In the genomic region with DNA sequence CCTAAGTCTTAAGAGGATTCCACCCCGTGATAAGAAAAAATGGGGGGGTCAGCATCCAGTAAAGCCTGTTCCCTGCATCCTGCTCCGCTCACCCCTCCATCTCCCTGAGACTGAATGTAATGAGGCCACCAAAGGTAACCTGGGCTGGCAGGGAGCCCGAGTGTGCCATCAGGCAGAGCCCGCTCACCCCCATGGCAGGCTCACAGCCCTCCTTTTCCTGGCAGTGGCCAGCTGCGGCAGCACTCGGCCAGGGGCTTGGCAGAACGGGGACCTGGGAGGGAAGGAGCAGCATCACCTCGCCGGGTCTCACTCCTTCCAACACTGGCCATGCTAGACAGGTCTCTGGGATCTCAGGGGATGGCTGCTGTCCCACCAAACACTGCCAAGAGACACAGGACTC, we compare ENCODE assay signal across 18 cellular contexts.
DNase-seq lines count a peak whose midpoint lies in the region; ATAC-seq and TF ChIP-seq lines count a peak whose summit lies in the region.
"Had no signal": no experiment of that assay in that cellular context is flagged by ENCODE, and none has a peak within 500 bp of the region (broad histone marks: within the 10 kb centered on the region; RNA-seq: fewer than 3 reads in every experiment).

No MANE protein-coding gene starts in this region.

- H3K4me3 ChIP-seq in heart right ventricle (peak overlapping the region in 1 of 10 donors; percentile 2), right cardiac atrium (ENCODE audit: low read length) (no peak overlapping the region), gastrocnemius medialis (no peak overlapping the region)
- H3K4me3 ChIP-seq: colonic mucosa, left lung had no signal

- peak in 1 of 8 donors; percentile 7 for ATAC-seq in heart right ventricle
- no peak for ATAC-seq in right cardiac atrium
- ATAC-seq in gastrocnemius medialis, result no peak
- ATAC-seq in GM19452 (IDR thresholded peaks at IDR 0.05; ENCODE audit: unreplicated experiment), result no peak
- ATAC-seq: activated CD8-positive, alpha-beta T cell treated with anti-CD3 and anti-CD28 coated beads for 36 hours had no signal

- WGBS in heart right ventricle, 2 donors, result 72 to 81% methylated on average over 9 of the region's 9 CpGs
- 68% methylated on average over 9 of the region's 9 CpGs for WGBS in right cardiac atrium

- H3K9me3 ChIP-seq in heart right ventricle (no peaks in the 10 kb centered on the region), right cardiac atrium (ENCODE audit: control insufficient read depth, low read length) (no peaks in the 10 kb centered on the region), gastrocnemius medialis (no peaks in the 10 kb centered on the region)
- H3K9me3 ChIP-seq: colonic mucosa, left lung had no signal

- DNase-seq in heart right ventricle (no peak), cardiac septum (ENCODE audit: low spot score) (no peak), right cardiac atrium (peak in 2 of 3 donors; percentile 70 to 72), gastrocnemius medialis (no peak), hepatic stellate cell (ENCODE audit: low spot score) (no peak), activated gamma-delta T cell treated with Interleukin-2 at 50 U/mL for 16 hours (no peak), anterior cingulate cortex (lab: John Stamatoyannopoulos, UW) (no peak)
- DNase-seq: activated CD8-positive, alpha-beta T cell treated with anti-CD3 and anti-CD28 coated beads for 36 hours; CD8-positive, alpha-beta memory T cell; colonic mucosa; naive B cell; NCI-H1105 treated with DMSO at 0.1 percent for 48 hours; RPMI8226; SW 1271 had no signal

- TF ChIP-seq CTCF in heart right ventricle (IDR thresholded peaks at IDR 0.05) (no peak), gastrocnemius medialis (IDR thresholded peaks at IDR 0.05 in 4 of 5, conservative IDR thresholded peaks at IDR 0.05 in 1 of 5) (no peak)

- H3K36me3 ChIP-seq in heart right ventricle (peaks cover 0 to 20% (median 3%) of the 10 kb centered on the region in 9 donors), gastrocnemius medialis (no peaks in the 10 kb centered on the region)
- H3K36me3 ChIP-seq: colonic mucosa had no signal

- TF ChIP-seq POLR2A in gastrocnemius medialis (IDR thresholded peaks at IDR 0.05), result no peak

- H3K27ac ChIP-seq in heart right ventricle, result peak overlapping the region in 9 of 10 donors; percentile 77 to 92 (median 80)
- H3K27ac ChIP-seq in right cardiac atrium (ENCODE audit: low read length), result peak overlapping the region; percentile 86
- H3K27ac ChIP-seq in gastrocnemius medialis, result peak overlapping the region; percentile 53 to 86 (median 75)
- H3K27ac ChIP-seq: KMS-11 had no signal

- in situ Hi-C loops in gastrocnemius medialis (cut with MboI; ENCODE audit: low sequenced_read_pairs in 4 of 4), result no loop called here

- peaks cover 20 to 48% (median 37%) of the 10 kb centered on the region in 9 donors for H3K4me1 ChIP-seq in heart right ventricle
- H3K4me1 ChIP-seq in right cardiac atrium (ENCODE audit: control insufficient read depth, insufficient read depth, low read length), result peaks cover 22% of the 10 kb centered on the region
- peaks cover 27 to 58% of the 10 kb centered on the region in 2 donors for H3K4me1 ChIP-seq in gastrocnemius medialis
- H3K4me1 ChIP-seq: colonic mucosa, parathyroid adenoma had no signal

- H3K27me3 ChIP-seq in heart right ventricle (no peaks in the 10 kb centered on the region), right cardiac atrium (ENCODE audit: control insufficient read depth, insufficient read depth) (no peaks in the 10 kb centered on the region), gastrocnemius medialis (no peaks in the 10 kb centered on the region)
- H3K27me3 ChIP-seq: colonic mucosa, left lung had no signal

- intact Hi-C loops in heart right ventricle (cut with DNase I), result loop anchor here in 5 of 10 donors (1.0 to 10.0 kb wide), 5 partner anchors 28 to 76 kb away; partner anchors contain the start of genes PRDM11 (in 2 of the 5) and SYT13 (in 1 of the 5)
- intact Hi-C loops in cardiac septum (cut with DNase I), result no loop called here
- intact Hi-C loops in right cardiac atrium (cut with DNase I), result loop anchor here in 1 of 4 donors (10.0 kb wide), 1 partner anchor 66 kb away; the partner anchor contains the start of gene PRDM11
- intact Hi-C loops in gastrocnemius medialis (cut with DNase I; ENCODE audit: low total_unique reads), result loop anchor here (2.0 kb wide), 1 partner anchor 30 kb away; no protein-coding TSS in a partner anchor

Comparison
In these comparisons a context has a peak if more than half of its experiments do, and no peak if none do; other contexts are left out.
1. DNase-seq: peak in right cardiac atrium (2 of 3); none in heart right ventricle (0 of 2), cardiac septum (single experiment), gastrocnemius medialis (0 of 2), hepatic stellate cell (single experiment), activated gamma-delta T cell treated with Interleukin-2 at 50 U/mL for 16 hours (single experiment) and anterior cingulate cortex (0 of 58).
2. Peak in every context shown above with its lines, with median percentiles within 50 percentile points of each other: H3K27ac ChIP-seq.